20 cellular contexts compared by ENCODE assay signal in the genomic region with DNA sequence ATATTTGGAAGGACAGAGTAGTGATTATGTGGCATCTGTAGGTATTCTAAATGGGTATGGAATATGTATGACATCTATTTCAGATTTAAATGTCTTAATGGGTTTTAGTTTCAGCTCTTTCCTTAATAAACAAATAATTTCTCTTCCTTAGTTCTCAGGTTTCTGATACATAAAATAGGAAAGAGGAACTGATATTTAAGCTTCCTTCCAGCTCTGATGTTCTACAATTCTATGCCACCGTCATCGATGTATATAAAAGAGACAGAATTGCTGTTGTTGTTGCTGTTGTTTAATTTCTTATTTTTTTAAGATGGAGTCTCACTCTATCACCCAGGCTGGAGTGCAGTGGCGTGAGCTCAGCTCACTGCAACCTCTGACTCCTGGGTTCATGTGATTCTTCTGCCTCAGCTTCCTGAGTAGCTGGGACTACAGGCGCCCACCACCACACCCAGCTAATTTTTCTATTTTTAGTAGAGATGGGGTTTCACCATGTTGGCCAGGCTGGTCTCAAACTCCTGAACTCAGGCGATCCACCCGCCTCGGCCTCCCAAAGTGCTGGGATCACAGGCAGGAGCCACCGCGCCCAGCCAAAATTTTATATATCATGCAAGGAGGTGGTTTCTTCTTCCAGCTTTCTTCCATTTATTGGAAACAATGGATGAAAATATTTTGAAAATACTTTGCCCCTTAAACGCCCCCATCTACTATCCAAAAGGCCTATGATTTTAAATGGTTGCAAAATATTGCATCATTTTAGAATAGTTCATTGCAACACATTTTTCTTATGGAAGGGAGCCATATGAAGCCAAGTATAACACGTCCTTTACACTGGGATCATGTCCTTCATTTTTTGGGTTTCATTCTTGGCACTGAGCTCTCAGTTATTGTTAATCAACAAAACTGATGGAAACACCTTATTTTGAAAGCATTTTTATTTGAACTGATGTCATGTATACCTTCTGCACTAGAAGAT. TPM values are rescaled to one million over a fixed set of nuclear protein-coding genes. Genes with fewer than 3 reads are reported as not detected.
DNase-seq lines count a peak whose midpoint lies in the region; ATAC-seq and TF ChIP-seq lines count a peak whose summit lies in the region.
"Had no signal": no experiment of that assay in that cellular context is flagged by ENCODE, and none has a peak within 500 bp of the region (broad histone marks: within the 10 kb centered on the region; RNA-seq: fewer than 3 reads in every experiment).

No MANE protein-coding gene starts in this region.

- no peaks in the 10 kb centered on the region for H3K27me3 ChIP-seq in gastrocnemius medialis
- no peaks in the 10 kb centered on the region for H3K27me3 ChIP-seq in CD8-positive, alpha-beta memory T cell (ENCODE audit: insufficient read depth, low read length, poor library complexity, severe bottlenecking)
- H3K27me3 ChIP-seq: brain microvascular endothelial cell had no signal

- H3K4me1 ChIP-seq in gastrocnemius medialis (peaks cover 0 to 5% of the 10 kb centered on the region in 2 donors), mucosa of descending colon (ENCODE audit: low read depth) (no peaks in the 10 kb centered on the region)
- H3K4me1 ChIP-seq in CD8-positive, alpha-beta memory T cell (ENCODE audit: insufficient read depth, low read length) = no peaks in the 10 kb centered on the region

- no peak overlapping the region for H3K27ac Mint-ChIP-seq in CD8-positive, alpha-beta memory T cell
- H3K27ac Mint-ChIP-seq in T-cell = no peak overlapping the region
- H3K27ac Mint-ChIP-seq: activated CD4-positive, alpha-beta memory T cell treated with anti-CD3 and anti-CD28 coated beads, Interleukin-2, amount 10 ng/mL, durations not matched to agents 7 days and 5 days; activated naive CD4-positive, alpha-beta T cell treated with anti-CD3 and anti-CD28 coated beads, Interleukin-2, amount 50 U/mL, for 24 hours; CD4-positive, alpha-beta T cell; stimulated activated naive CD8-positive, alpha-beta T cell treated with anti-CD3 and anti-CD28 coated beads, Interleukin-15, Interleukin-2, amounts not matched to agents 100 ng/mL and 50 ng/mL, for 24 hours; T-helper 1 cell treated with Interleukin-12 subunit alpha and Interleukin-12 subunit beta and Interleukin-4 antibody, amounts not matched to agents 30 μg/mL and 1 μg/mL, for 36 hours had no signal

- peaks cover 0 to 1% (median 0%) of the 10 kb centered on the region in 3 donors for H3K4me1 Mint-ChIP-seq in CD8-positive, alpha-beta memory T cell
- no peaks in the 10 kb centered on the region for H3K4me1 Mint-ChIP-seq in T-cell
- H3K4me1 Mint-ChIP-seq: activated naive CD4-positive, alpha-beta T cell treated with anti-CD3 and anti-CD28 coated beads, Interleukin-2, amount 50 U/mL, for 24 hours had no signal

- ATAC-seq in gastrocnemius medialis (peak; percentile 54 to 55), mucosa of descending colon (no peak), T-cell (replicated peaks in 1 of 4) (no peak)
- ATAC-seq: activated T-cell treated with anti-CD3 and anti-CD28 coated beads, Interleukin-2, amount 50 U/mL, for 4 hours had no signal

- no peak overlapping the region for H3K4me3 Mint-ChIP-seq in CD8-positive, alpha-beta memory T cell
- no peak overlapping the region for H3K4me3 Mint-ChIP-seq in T-cell
- H3K4me3 Mint-ChIP-seq: activated CD4-positive, alpha-beta memory T cell treated with anti-CD3 and anti-CD28 coated beads, Interleukin-2, amount 10 ng/mL, durations not matched to agents 7 days and 5 days; activated naive CD4-positive, alpha-beta T cell treated with anti-CD3 and anti-CD28 coated beads, Interleukin-2, amount 50 U/mL, for 24 hours; activated T-cell treated with anti-CD3 and anti-CD28 coated beads, Interleukin-2, amount 50 U/mL, for 4 hours; CD4-positive, alpha-beta T cell; stimulated activated naive CD8-positive, alpha-beta T cell treated with anti-CD3 and anti-CD28 coated beads, Interleukin-15, Interleukin-2, amounts not matched to agents 100 ng/mL and 50 ng/mL, for 24 hours; T-helper 1 cell treated with Interleukin-12 subunit alpha and Interleukin-12 subunit beta and Interleukin-4 antibody, amounts not matched to agents 30 μg/mL and 1 μg/mL, for 36 hours had no signal

- no peaks in the 10 kb centered on the region for H3K9me3 ChIP-seq in gastrocnemius medialis
- no peaks in the 10 kb centered on the region for H3K9me3 ChIP-seq in mucosa of descending colon
- H3K9me3 ChIP-seq in CD8-positive, alpha-beta memory T cell (ENCODE audit: low read length) = no peaks in the 10 kb centered on the region

- H3K36me3 ChIP-seq in gastrocnemius medialis (peaks cover 0 to 18% of the 10 kb centered on the region in 2 donors), mucosa of descending colon (ENCODE audit: low read depth) (no peaks in the 10 kb centered on the region)
- H3K36me3 ChIP-seq in CD8-positive, alpha-beta memory T cell (ENCODE audit: insufficient read depth, low read length) = no peaks in the 10 kb centered on the region
- H3K36me3 ChIP-seq: brain microvascular endothelial cell had no signal

- peaks cover 3 to 20% (median 14%) of the 10 kb centered on the region in 3 donors for H3K36me3 Mint-ChIP-seq in CD8-positive, alpha-beta memory T cell
- H3K36me3 Mint-ChIP-seq in T-cell = peaks cover 11% of the 10 kb centered on the region

- TF ChIP-seq CTCF in choroid plexus epithelial cell (conservative IDR thresholded peaks at IDR 0.05; ENCODE audit: low read depth, low read length) (no peak), gastrocnemius medialis (IDR thresholded peaks at IDR 0.05 in 4 of 5, conservative IDR thresholded peaks at IDR 0.05 in 1 of 5) (no peak), mucosa of descending colon (IDR thresholded peaks at IDR 0.05) (no peak)

- intact Hi-C loops in gastrocnemius medialis (cut with DNase I; ENCODE audit: low total_unique reads) = no loop called here
- intact Hi-C loops in mucosa of descending colon (cut with DNase I, micrococcal nuclease) = no loop called here

- CTCF ChIA-PET in CD8-positive, alpha-beta memory T cell (lab: Charles Lee) = interaction anchor here (0.7 to 1.3 kb wide), 2 partner anchors 9 to 211 kb away, joined by 3 read pairs; no protein-coding TSS in a partner anchor
- CTCF ChIA-PET in T-cell (lab: Charles Lee) = interaction anchor here in 1 of 2 donors (0.7 kb wide), 1 partner anchor 50 kb away, joined by 6 read pairs; no protein-coding TSS in a partner anchor

- no peaks in the 10 kb centered on the region for H3K27me3 Mint-ChIP-seq in CD8-positive, alpha-beta memory T cell
- H3K27me3 Mint-ChIP-seq in T-cell = no peaks in the 10 kb centered on the region
- H3K27me3 Mint-ChIP-seq: activated CD4-positive, alpha-beta memory T cell treated with anti-CD3 and anti-CD28 coated beads, Interleukin-2, amount 10 ng/mL, durations not matched to agents 7 days and 5 days; activated naive CD4-positive, alpha-beta T cell treated with anti-CD3 and anti-CD28 coated beads, Interleukin-2, amount 50 U/mL, for 24 hours; CD4-positive, alpha-beta T cell; stimulated activated naive CD8-positive, alpha-beta T cell treated with anti-CD3 and anti-CD28 coated beads, Interleukin-15, Interleukin-2, amounts not matched to agents 100 ng/mL and 50 ng/mL, for 24 hours had no signal

- H3K9me3 Mint-ChIP-seq in CD8-positive, alpha-beta memory T cell = no peaks in the 10 kb centered on the region
- H3K9me3 Mint-ChIP-seq in T-cell = no peaks in the 10 kb centered on the region
- H3K9me3 Mint-ChIP-seq: activated CD4-positive, alpha-beta memory T cell treated with anti-CD3 and anti-CD28 coated beads, Interleukin-2, amount 10 ng/mL, durations not matched to agents 7 days and 5 days; activated naive CD4-positive, alpha-beta T cell treated with anti-CD3 and anti-CD28 coated beads, Interleukin-2, amount 50 U/mL, for 24 hours; activated T-cell treated with anti-CD3 and anti-CD28 coated beads, Interleukin-2, amount 50 U/mL, for 4 hours; CD4-positive, alpha-beta T cell; stimulated activated naive CD8-positive, alpha-beta T cell treated with anti-CD3 and anti-CD28 coated beads, Interleukin-15, Interleukin-2, amounts not matched to agents 100 ng/mL and 50 ng/mL, for 24 hours; T-helper 1 cell treated with Interleukin-12 subunit alpha and Interleukin-12 subunit beta and Interleukin-4 antibody, amounts not matched to agents 30 μg/mL and 1 μg/mL, for 36 hours had no signal

- POLR2A ChIA-PET in CD8-positive, alpha-beta memory T cell (lab: Charles Lee) = no interaction called here
- POLR2A ChIA-PET in T-cell (lab: Charles Lee) = no interaction called here

- TF ChIP-seq POLR2A in gastrocnemius medialis (IDR thresholded peaks at IDR 0.05) = no peak

- peak overlapping the region in 2 of 4 donors; percentile 33 to 39 for H3K27ac ChIP-seq in gastrocnemius medialis
- H3K27ac ChIP-seq in CD8-positive, alpha-beta memory T cell (ENCODE audit: low read depth, low read length) = no peak overlapping the region
- H3K27ac ChIP-seq: brain microvascular endothelial cell had no signal

- H3K4me3 ChIP-seq in choroid plexus epithelial cell (ENCODE audit: low read depth, low read length) (no peak overlapping the region), gastrocnemius medialis (no peak overlapping the region), mucosa of descending colon (no peak overlapping the region)
- H3K4me3 ChIP-seq in CD8-positive, alpha-beta memory T cell (ENCODE audit: low read length) = no peak overlapping the region

- DNase-seq in SKM-1 treated with dmso at 0.1 percent for 144 hours (lab: John Stamatoyannopoulos, UW; ENCODE audit: unreplicated experiment) (peak; percentile 13), SKM-1 (lab: John Stamatoyannopoulos, UW; ENCODE audit: unreplicated experiment) (no peak), MV-4-11 (lab: John Stamatoyannopoulos, UW) (peak; percentile 59), choroid plexus epithelial cell (ENCODE audit: low read depth) (peak; percentile 66), gastrocnemius medialis (no peak), mucosa of descending colon (no peak), T-cell (no peak)
- no peak for DNase-seq in CD8-positive, alpha-beta memory T cell
- DNase-seq: activated CD4-positive, alpha-beta memory T cell treated with anti-CD3 and anti-CD28 coated beads, Interleukin-2, amount 10 ng/mL, durations not matched to agents 7 days and 5 days; activated T-cell treated with anti-CD3 and anti-CD28 coated beads, Interleukin-2, amount 50 U/mL, for 4 hours; brain microvascular endothelial cell; CD4-positive, alpha-beta T cell; DMS53; effector CD8-positive, alpha-beta T cell; NCI-H1092; NCI-H526; retina had no signal

- in situ Hi-C loops in gastrocnemius medialis (cut with MboI; ENCODE audit: low sequenced_read_pairs in 4 of 4) = no loop called here

RNA-seq across cellular contexts. Expression of a gene that starts 13.9 kb away (rescaled TPM):
- total RNA-seq in gastrocnemius medialis (10 to 100 TPM; 10.2 to 25.9 (median 15.8) TPM), mucosa of descending colon (1 to 10 TPM; 5.4 to 6.2 (median 6.0) TPM), T-cell (1 to 10 TPM; 8.2 to 9.3 (median 8.9) TPM)
- total RNA-seq in CD8-positive, alpha-beta memory T cell = 1 to 10 TPM; 5.1 to 5.7 TPM
- 10.5 TPM for polyA plus RNA-seq in CD8-positive, alpha-beta memory T cell

RNA-seq across cellular contexts. Expression of a gene that starts 35.4 kb away (rescaled TPM):
- total RNA-seq in gastrocnemius medialis (1 to 10 TPM; 5.9 to 6.8 (median 6.4) TPM), mucosa of descending colon (10 to 100 TPM; 26.4 to 36.4 (median 30.3) TPM), T-cell (10 to 100 TPM; 24.5 to 35.5 (median 28.5) TPM)
- 10 to 100 TPM; 20.1 to 21.4 TPM for total RNA-seq in CD8-positive, alpha-beta memory T cell
- polyA plus RNA-seq in CD8-positive, alpha-beta memory T cell = 20.0 TPM

Comparison
In these comparisons a context has a peak if more than half of its experiments do, and no peak if none do; other contexts are left out.
1. DNase-seq: peak in SKM-1 treated with dmso at 0.1 percent for 144 hours (single experiment), MV-4-11 (single experiment) and choroid plexus epithelial cell (single experiment); none in SKM-1 (single experiment), gastrocnemius medialis (0 of 2), mucosa of descending colon (0 of 3), CD8-positive, alpha-beta memory T cell (0 of 5) and T-cell (0 of 34).
2. ATAC-seq: peak in gastrocnemius medialis (2 of 2); none in mucosa of descending colon (single experiment) and T-cell (0 of 4).